Comparison of ENCODE assay signal across 8 cellular contexts in genomic region chr2:74577448-74577847, GRCh38. TPM values are rescaled to one million over a fixed set of nuclear protein-coding genes. Genes with fewer than 3 reads are reported as not detected.
DNase-seq lines count a peak whose midpoint lies in the region; ATAC-seq lines count a peak whose summit lies in the region.

No MANE protein-coding gene starts in this region.

- H2BK120ac ChIP-seq in neuronal stem cell (ENCODE audit: low read depth, low read length) (no peak overlapping the region), trophoblast cell (ENCODE audit: insufficient read depth, low read length, poor library complexity) (no peak overlapping the region)

- no peak overlapping the region for H4K91ac ChIP-seq in neuronal stem cell (ENCODE audit: low read depth, low read length, poor library complexity)
- no peak overlapping the region for H4K91ac ChIP-seq in trophoblast cell (ENCODE audit: low read depth, low read length)

- H3K36me3 ChIP-seq in neuronal stem cell (replicated peaks in 1 of 2; ENCODE audit: control insufficient read depth in 2 of 2, insufficient read depth in 2 of 2, low read length in 2 of 2) (no peaks in the 10 kb centered on the region), trophoblast cell (ENCODE audit: control insufficient read depth in 1 of 2, insufficient read depth in 2 of 2, low read length in 2 of 2) (no peaks in the 10 kb centered on the region)

- H3K27ac ChIP-seq in neuronal stem cell (replicated peaks; ENCODE audit: low read length) (no peak overlapping the region), trophoblast cell (ENCODE audit: low read depth, low read length) (no peak overlapping the region)

- peak overlapping the region; percentile 64 for H3K27ac Mint-ChIP-seq in activated CD4-positive, alpha-beta memory T cell treated with anti-CD3 and anti-CD28 coated beads, Interleukin-2, amount 10 ng/mL, durations not matched to agents 7 days and 5 days

- no peak overlapping the region for H3K9ac ChIP-seq in neuronal stem cell (ENCODE audit: low read depth, low read length, poor library complexity)
- no peak overlapping the region for H3K9ac ChIP-seq in trophoblast cell (ENCODE audit: low read length)

- no peaks in the 10 kb centered on the region for H3K9me3 Mint-ChIP-seq in activated CD4-positive, alpha-beta memory T cell treated with anti-CD3 and anti-CD28 coated beads, Interleukin-2, amount 10 ng/mL, durations not matched to agents 7 days and 5 days

- H2BK5ac ChIP-seq in neuronal stem cell (ENCODE audit: low read length) (no peak overlapping the region), trophoblast cell (ENCODE audit: low read depth, low read length, poor library complexity) (no peak overlapping the region)

- no peaks in the 10 kb centered on the region for H3K79me2 ChIP-seq in trophoblast cell (ENCODE audit: control insufficient read depth, insufficient read depth, low read length, poor library complexity)

- no peak overlapping the region for H3K4me3 ChIP-seq in neuronal stem cell (ENCODE audit: low read length in 2 of 2)
- no peak overlapping the region for H3K4me3 ChIP-seq in trophoblast cell (ENCODE audit: low read depth, low read length)

- peak; percentile 44 for ATAC-seq in GM18861 (IDR thresholded peaks at IDR 0.05; ENCODE audit: unreplicated experiment)
- peak; percentile 31 for ATAC-seq in HG03095 (IDR thresholded peaks at IDR 0.05; ENCODE audit: unreplicated experiment)

- POLR2A ChIA-PET in activated CD4-positive, alpha-beta memory T cell treated with anti-CD3 and anti-CD28 coated beads, Interleukin-2, amount 10 ng/mL, durations not matched to agents 7 days and 5 days (lab: Charles Lee) = interaction anchor here (1.0 to 2.1 kb wide), 8 partner anchors 8 to 46 kb away, joined by 3 to 9 read pairs (median 4); partner anchors contain the start of gene LOXL3

- H4K12ac ChIP-seq in trophoblast cell (ENCODE audit: low read depth, low read length) = no peak overlapping the region

- H2AFZ ChIP-seq in neuronal stem cell (ENCODE audit: low read length) (peak overlapping the region; percentile 78), trophoblast cell (ENCODE audit: insufficient read depth, low read length, poor library complexity) (no peak overlapping the region)

- DNase-seq in activated CD4-positive, alpha-beta memory T cell treated with anti-CD3 and anti-CD28 coated beads, Interleukin-2, amount 10 ng/mL, durations not matched to agents 7 days and 5 days = no peak
- no peak for DNase-seq in neuronal stem cell (ENCODE audit: low spot score)
- no peak for DNase-seq in trophoblast cell
- no peak for DNase-seq in NCI-H187 (lab: John Stamatoyannopoulos, UW)
- no peak for DNase-seq in NCI-H748 treated with DMSO at 0.1 percent for 48 hours (lab: John Stamatoyannopoulos, UW)
- DNase-seq in UCSD-AML1 (lab: John Stamatoyannopoulos, UW; ENCODE audit: unreplicated experiment) = no peak

- no peak overlapping the region for H3K14ac ChIP-seq in neuronal stem cell (ENCODE audit: low read length)
- H3K14ac ChIP-seq in trophoblast cell (ENCODE audit: low read length) = no peak overlapping the region

- no CpG with 5 or more reads among the region's 2 CpGs for WGBS in neuronal stem cell (ENCODE audit: extremely low coverage in 2 of 2, insufficient read length in 2 of 2, insufficient replicate concordance in 1 of 2), 2 donors
- no CpG with 5 or more reads among the region's 2 CpGs for WGBS in trophoblast cell (ENCODE audit: extremely low coverage, insufficient coverage, insufficient read length)

- H2BK12ac ChIP-seq in neuronal stem cell (ENCODE audit: low read length) = no peak overlapping the region
- H2BK12ac ChIP-seq in trophoblast cell (ENCODE audit: low read length) = no peak overlapping the region

- H3K4ac ChIP-seq in neuronal stem cell (ENCODE audit: low read length) = no peak overlapping the region
- no peak overlapping the region for H3K4ac ChIP-seq in trophoblast cell (ENCODE audit: low read depth, low read length)

- H3K4me3 Mint-ChIP-seq in activated CD4-positive, alpha-beta memory T cell treated with anti-CD3 and anti-CD28 coated beads, Interleukin-2, amount 10 ng/mL, durations not matched to agents 7 days and 5 days = no peak overlapping the region

- H3K23ac ChIP-seq in neuronal stem cell (ENCODE audit: low read depth, low read length, poor library complexity) (no peak overlapping the region), trophoblast cell (ENCODE audit: low read length) (no peak overlapping the region)

- H3K4me1 ChIP-seq in neuronal stem cell (ENCODE audit: control insufficient read depth in 2 of 2, insufficient read depth in 1 of 2, low read depth in 1 of 2, low read length in 2 of 2) = no peaks in the 10 kb centered on the region
- H3K4me1 ChIP-seq in trophoblast cell (ENCODE audit: control insufficient read depth in 1 of 2, insufficient read depth in 2 of 2, low read length in 2 of 2) = no peaks in the 10 kb centered on the region

- H4K8ac ChIP-seq in neuronal stem cell (ENCODE audit: low read depth, low read length) = no peak overlapping the region
- no peak overlapping the region for H4K8ac ChIP-seq in trophoblast cell (ENCODE audit: low read depth, low read length)

- H3K9me3 ChIP-seq in neuronal stem cell (replicated peaks in 1 of 2; ENCODE audit: control insufficient read depth in 2 of 2, insufficient read depth in 1 of 2, low read depth in 1 of 2, low read length in 2 of 2) = no peaks in the 10 kb centered on the region
- no peaks in the 10 kb centered on the region for H3K9me3 ChIP-seq in trophoblast cell (ENCODE audit: insufficient read depth, low read depth, low read length)

- H2AK5ac ChIP-seq in neuronal stem cell (ENCODE audit: low read depth, low read length) (no peak overlapping the region), trophoblast cell (ENCODE audit: low read length) (no peak overlapping the region)

- H3K27me3 Mint-ChIP-seq in activated CD4-positive, alpha-beta memory T cell treated with anti-CD3 and anti-CD28 coated beads, Interleukin-2, amount 10 ng/mL, durations not matched to agents 7 days and 5 days = no peaks in the 10 kb centered on the region

- H3K4me1 Mint-ChIP-seq in activated CD4-positive, alpha-beta memory T cell treated with anti-CD3 and anti-CD28 coated beads, Interleukin-2, amount 10 ng/mL, durations not matched to agents 7 days and 5 days = peaks cover 45% of the 10 kb centered on the region

- CTCF ChIA-PET in activated CD4-positive, alpha-beta memory T cell treated with anti-CD3 and anti-CD28 coated beads, Interleukin-2, amount 10 ng/mL, durations not matched to agents 7 days and 5 days (lab: Charles Lee) = interaction anchor here (1.2 to 5.9 kb wide), 3 partner anchors 9 to 243 kb away, joined by 4 to 65 read pairs (median 8); no protein-coding TSS in a partner anchor

- H3K79me1 ChIP-seq in neuronal stem cell (ENCODE audit: low read depth, low read length) = no peaks in the 10 kb centered on the region
- no peaks in the 10 kb centered on the region for H3K79me1 ChIP-seq in trophoblast cell (ENCODE audit: low read length)

- H3K36me3 Mint-ChIP-seq in activated CD4-positive, alpha-beta memory T cell treated with anti-CD3 and anti-CD28 coated beads, Interleukin-2, amount 10 ng/mL, durations not matched to agents 7 days and 5 days (ENCODE audit: low read depth) = peaks cover 2% of the 10 kb centered on the region

- H3K18ac ChIP-seq in neuronal stem cell (ENCODE audit: low read length) (no peak overlapping the region), trophoblast cell (ENCODE audit: low read length) (no peak overlapping the region)

- peaks cover 0 to 45% (median 0%) of the 10 kb centered on the region in 3 experiments for H3K27me3 ChIP-seq in neuronal stem cell (ENCODE audit: control insufficient read depth in 3 of 3, insufficient read depth in 3 of 3, low read depth in 1 of 3, low read length in 3 of 3)
- no peaks in the 10 kb centered on the region for H3K27me3 ChIP-seq in trophoblast cell (ENCODE audit: insufficient read depth, low read length)

- H3K4me2 ChIP-seq in neuronal stem cell (ENCODE audit: insufficient read depth, low read length, poor library complexity, severe bottlenecking) (no peak overlapping the region), trophoblast cell (ENCODE audit: low read length) (no peak overlapping the region)

- no peak overlapping the region for H2BK15ac ChIP-seq in neuronal stem cell (ENCODE audit: low read length)

RNA-seq across cellular contexts. Expression of gene DOK1, which starts 22.9 kb away (rescaled TPM):
- total RNA-seq in activated CD4-positive, alpha-beta memory T cell treated with anti-CD3 and anti-CD28 coated beads, Interleukin-2, amount 10 ng/mL, durations not matched to agents 7 days and 5 days = 10 to 100 TPM; 45.2 to 46.8 TPM
- polyA plus RNA-seq in neuronal stem cell (2013, experiment 1 of 2) = 11.5 TPM
- polyA plus RNA-seq in neuronal stem cell (2013, experiment 2 of 2) = 11.2 TPM
- 2.5 and 2.7 TPM in 2 replicates for polyA plus RNA-seq in trophoblast cell (2013)

RNA-seq across cellular contexts. Expression of gene LOXL3, which starts 23.7 kb away (rescaled TPM):
- under 1 TPM; 0.60 to 0.70 TPM for total RNA-seq in activated CD4-positive, alpha-beta memory T cell treated with anti-CD3 and anti-CD28 coated beads, Interleukin-2, amount 10 ng/mL, durations not matched to agents 7 days and 5 days
- 16.9 TPM for polyA plus RNA-seq in neuronal stem cell (2013, experiment 1 of 2)
- polyA plus RNA-seq in neuronal stem cell (2013, experiment 2 of 2) = 16.9 TPM
- 1.1 and 1.3 TPM in 2 replicates for polyA plus RNA-seq in trophoblast cell (2013)

RNA-seq across cellular contexts. Expression of gene HTRA2, which starts 47.7 kb away (rescaled TPM):
- 10 to 100 TPM; 49.2 to 51.1 TPM for total RNA-seq in activated CD4-positive, alpha-beta memory T cell treated with anti-CD3 and anti-CD28 coated beads, Interleukin-2, amount 10 ng/mL, durations not matched to agents 7 days and 5 days
- polyA plus RNA-seq in neuronal stem cell (2013, experiment 1 of 2) = 24.3 TPM
- 25.7 TPM for polyA plus RNA-seq in neuronal stem cell (2013, experiment 2 of 2)
- 26.2 and 27.9 TPM in 2 replicates for polyA plus RNA-seq in trophoblast cell (2013)

RNA-seq across cellular contexts. Expression of gene AUP1, which starts 47.9 kb away (rescaled TPM):
- total RNA-seq in activated CD4-positive, alpha-beta memory T cell treated with anti-CD3 and anti-CD28 coated beads, Interleukin-2, amount 10 ng/mL, durations not matched to agents 7 days and 5 days = 100 to 1,000 TPM; 118 to 119 TPM
- polyA plus RNA-seq in neuronal stem cell (2013, experiment 1 of 2) = 65.9 TPM
- polyA plus RNA-seq in neuronal stem cell (2013, experiment 2 of 2) = 64.5 TPM
- polyA plus RNA-seq in trophoblast cell (2013) = 103 and 107 TPM in 2 replicates

RNA-seq across cellular contexts. Expression of gene DQX1, which starts 51.4 kb away (rescaled TPM):
- total RNA-seq in activated CD4-positive, alpha-beta memory T cell treated with anti-CD3 and anti-CD28 coated beads, Interleukin-2, amount 10 ng/mL, durations not matched to agents 7 days and 5 days = under 1 TPM; 0.33 to 0.45 TPM
- 0.17 TPM for polyA plus RNA-seq in neuronal stem cell (2013, experiment 1 of 2)
- 0.18 TPM for polyA plus RNA-seq in neuronal stem cell (2013, experiment 2 of 2)
- 0.68 and 0.85 TPM in 2 replicates for polyA plus RNA-seq in trophoblast cell (2013)
